Comparison of ENCODE assay signal across 8 cellular contexts in genomic region chr10:124207391-124207790, GRCh38.
"Had no signal": no experiment of that assay in that cellular context is flagged by ENCODE, and none has a peak within 500 bp of the region (broad histone marks: within the 10 kb centered on the region; RNA-seq: fewer than 3 reads in every experiment).

No MANE protein-coding gene starts in this region.

- FAIRE-seq: HTR-8/SVneo had no signal

- H3K36me3 ChIP-seq: HAP-1 had no signal

- H3K4me3 ChIP-seq: GM23248, HAP-1 had no signal

- H2AFZ ChIP-seq: GM23248 had no signal

- H3K27ac ChIP-seq: GM23248 had no signal

- DNase-seq: GM23248, GOT3, H7, HFFc6, KG1 had no signal

- ATAC-seq: HCT116 had no signal

- H3K9me3 ChIP-seq: HAP-1 had no signal

- H3K9ac ChIP-seq: GM23248 had no signal

- H3K4me1 ChIP-seq: HAP-1 had no signal
